26 cellular contexts compared by ENCODE assay signal in genomic region chr7:43716598-43716997, GRCh38. TPM values are rescaled to one million over a fixed set of nuclear protein-coding genes. Genes with fewer than 3 reads are reported as not detected.
A peak's percentile ranks its signal among the peaks of the same experiment; 100 is the strongest.
DNase-seq lines count a peak whose midpoint lies in the region; ATAC-seq, FAIRE-seq and TF ChIP-seq lines count a peak whose summit lies in the region.
"Had no signal": no experiment of that assay in that cellular context is flagged by ENCODE, and none has a peak within 500 bp of the region (broad histone marks: within the 10 kb centered on the region; RNA-seq: fewer than 3 reads in every experiment).

No MANE protein-coding gene starts in this region.

- peaks cover 32% of the 10 kb centered on the region for H3K36me3 Mint-ChIP-seq in activated CD4-positive, alpha-beta T cell treated with anti-CD3 and anti-CD28 coated beads, Interleukin-2, amount 10 ng/mL, durations not matched to agents 24 days and 14 days (ENCODE audit: low read depth)
- peaks cover 20% of the 10 kb centered on the region for H3K36me3 Mint-ChIP-seq in activated CD4-positive, alpha-beta T cell treated with anti-CD3 and anti-CD28 coated beads for 36 hours (ENCODE audit: low read depth)
- peaks cover 13% of the 10 kb centered on the region for H3K36me3 Mint-ChIP-seq in activated naive CD4-positive, alpha-beta T cell treated with anti-CD3 and anti-CD28 coated beads, Interleukin-2, amount 10 ng/mL, durations not matched to agents 7 days and 5 days

- no peak overlapping the region for H2BK5ac ChIP-seq in neuronal stem cell (ENCODE audit: low read length)

- BruUV-seq in K562 (replicated peaks; lab: Mats Ljungman, UMichigan): no TSS peak

- H3K23ac ChIP-seq in neuronal stem cell (ENCODE audit: low read depth, low read length, poor library complexity): no peak overlapping the region

- H2BK12ac ChIP-seq in neuronal stem cell (ENCODE audit: low read length): no peak overlapping the region

- H4K91ac ChIP-seq in neuronal stem cell (ENCODE audit: low read depth, low read length, poor library complexity): no peak overlapping the region

- peaks cover 3% of the 10 kb centered on the region for H3K79me1 ChIP-seq in neuronal stem cell (ENCODE audit: low read depth, low read length)

- no peak overlapping the region for H3K27ac ChIP-seq in K562 (ENCODE audit: extremely low read depth, low read depth, low read length)
- H3K27ac ChIP-seq in neuronal stem cell (replicated peaks; ENCODE audit: low read length): no peak overlapping the region
- H3K27ac ChIP-seq: 22Rv1, BLaER1, C4-2B, GM23248 had no signal

- H3K4me3 ChIP-seq in K562: no peak overlapping the region
- no peak overlapping the region for H3K4me3 ChIP-seq in neuronal stem cell (ENCODE audit: low read length in 2 of 2)
- H3K4me3 ChIP-seq: BLaER1, GM12878, GM23248 had no signal

- H3K18ac ChIP-seq in neuronal stem cell (ENCODE audit: low read length): no peak overlapping the region

- H2AFZ ChIP-seq in K562 (ENCODE audit: low read depth, low read length): no peak overlapping the region
- H2AFZ ChIP-seq in neuronal stem cell (ENCODE audit: low read length): no peak overlapping the region
- H2AFZ ChIP-seq: GM23248 had no signal

- H3K36me3 ChIP-seq in K562 (ENCODE audit: control insufficient read depth, insufficient read depth, low read length) (peaks cover 39% of the 10 kb centered on the region), neuronal stem cell (replicated peaks in 1 of 2; ENCODE audit: control insufficient read depth in 2 of 2, insufficient read depth in 2 of 2, low read length in 2 of 2) (peaks cover 0 to 27% of the 10 kb centered on the region in 2 donors)

- TF ChIP-seq RAD21 in K562 (CRISPR knock-in tag; conservative IDR thresholded peaks at IDR 0.05 in 1 of 2, IDR thresholded peaks at IDR 0.05 in 1 of 2): no peak

- POLR2A ChIA-PET in activated CD4-positive, alpha-beta T cell treated with anti-CD3 and anti-CD28 coated beads for 36 hours (lab: Charles Lee): no interaction called here
- POLR2A ChIA-PET in K562 (lab: Yijun Ruan, JAX): interaction anchor here (0.8 kb wide), 1 partner anchor 122 kb away, joined by 3 read pairs; no protein-coding TSS in a partner anchor

- in situ Hi-C loops in K562 (cut with MboI): no loop called here

- no peak overlapping the region for H2BK120ac ChIP-seq in neuronal stem cell (ENCODE audit: low read depth, low read length)

- H3K9ac ChIP-seq in K562 (ENCODE audit: insufficient read depth in 1 of 2, low read depth in 2 of 2, low read length in 2 of 2) (no peak overlapping the region), neuronal stem cell (ENCODE audit: low read depth, low read length, poor library complexity) (no peak overlapping the region)
- H3K9ac ChIP-seq: BLaER1, GM23248 had no signal

- FAIRE-seq in K562 (lab: Jason Lieb, UNC): no peak
- FAIRE-seq: A204.1, D721Med, GM12878, GM19239, H1 had no signal

- no peak overlapping the region for H4K8ac ChIP-seq in neuronal stem cell (ENCODE audit: low read depth, low read length)

- no peaks in the 10 kb centered on the region for H3K9me3 Mint-ChIP-seq in activated CD4-positive, alpha-beta T cell treated with anti-CD3 and anti-CD28 coated beads, Interleukin-2, amount 10 ng/mL, durations not matched to agents 24 days and 14 days
- no peaks in the 10 kb centered on the region for H3K9me3 Mint-ChIP-seq in activated CD4-positive, alpha-beta T cell treated with anti-CD3 and anti-CD28 coated beads for 36 hours (ENCODE audit: low read depth)
- H3K9me3 Mint-ChIP-seq in activated naive CD4-positive, alpha-beta T cell treated with anti-CD3 and anti-CD28 coated beads, Interleukin-2, amount 10 ng/mL, durations not matched to agents 7 days and 5 days: no peaks in the 10 kb centered on the region
- H3K9me3 Mint-ChIP-seq: CD8-positive, alpha-beta T cell had no signal

- ATAC-seq in activated CD4-positive, alpha-beta T cell treated with anti-CD3 and anti-CD28 coated beads for 36 hours: no peak
- ATAC-seq in K562: no peak
- ATAC-seq: CD8-positive, alpha-beta T cell; GM12878 had no signal

- peak overlapping the region; percentile 97 for H3K14ac ChIP-seq in neuronal stem cell (ENCODE audit: low read length)

- no peaks in the 10 kb centered on the region for H3K9me1 ChIP-seq in K562 (ENCODE audit: control insufficient read depth, insufficient read depth, low read length)

- H3K27me3 ChIP-seq in K562 (ENCODE audit: control insufficient read depth in 2 of 2, insufficient read depth in 2 of 2, low read length in 2 of 2) (no peaks in the 10 kb centered on the region), neuronal stem cell (ENCODE audit: control insufficient read depth in 3 of 3, insufficient read depth in 3 of 3, low read depth in 1 of 3, low read length in 3 of 3) (no peaks in the 10 kb centered on the region)
- H3K27me3 ChIP-seq: BLaER1 had no signal

- H3K4me2 ChIP-seq in K562 (ENCODE audit: insufficient read depth, low read length) (no peak overlapping the region), neuronal stem cell (ENCODE audit: insufficient read depth, low read length, poor library complexity, severe bottlenecking) (no peak overlapping the region)
- H3K4me2 ChIP-seq: BLaER1 had no signal

- H2AK5ac ChIP-seq in neuronal stem cell (ENCODE audit: low read depth, low read length): no peak overlapping the region

- CTCF ChIA-PET in activated CD4-positive, alpha-beta T cell treated with anti-CD3 and anti-CD28 coated beads for 36 hours (lab: Charles Lee): interaction anchor here (0.6 to 1.4 kb wide), 4 partner anchors 16 to 198 kb away, joined by 3 to 7 read pairs (median 5); partner anchors contain the start of gene STK17A
- CTCF ChIA-PET in K562 (lab: Yijun Ruan, JAX; ENCODE audit: low intra/inter-chr PET ratio): no interaction called here
- CTCF ChIA-PET in activated naive CD4-positive, alpha-beta T cell treated with anti-CD3 and anti-CD28 coated beads, Interleukin-2, amount 10 ng/mL, durations not matched to agents 7 days and 5 days (lab: Charles Lee): interaction anchor here (0.7 to 1.8 kb wide), 2 partner anchors 134 to 268 kb away, joined by 3 to 9 read pairs; partner anchors contain the start of gene STK17A

- no peak for TF ChIP-seq EP300 in K562 (IDR thresholded peaks at IDR 0.05; ENCODE audit: low read length)

- no peak for TF ChIP-seq CTCF in K562 (IDR thresholded peaks at IDR 0.05 in 2 of 3, conservative IDR thresholded peaks at IDR 0.05 in 1 of 3; ENCODE audit: insufficient read depth in 2 of 3, low read depth in 1 of 3, low read length in 3 of 3)

- H3K27ac Mint-ChIP-seq in activated CD4-positive, alpha-beta T cell treated with anti-CD3 and anti-CD28 coated beads, Interleukin-2, amount 10 ng/mL, durations not matched to agents 24 days and 14 days: peak overlapping the region; percentile 39
- H3K27ac Mint-ChIP-seq in activated CD4-positive, alpha-beta T cell treated with anti-CD3 and anti-CD28 coated beads for 36 hours: no peak overlapping the region
- no peak overlapping the region for H3K27ac Mint-ChIP-seq in activated naive CD4-positive, alpha-beta T cell treated with anti-CD3 and anti-CD28 coated beads, Interleukin-2, amount 10 ng/mL, durations not matched to agents 7 days and 5 days
- H3K27ac Mint-ChIP-seq: B cell had no signal

- TF ChIP-seq POLR2A in K562 (conservative IDR thresholded peaks at IDR 0.05): no peak

- H3K79me2 ChIP-seq in K562 (ENCODE audit: control insufficient read depth, insufficient read depth, low read length): peaks cover 95% of the 10 kb centered on the region

- H3K9me3 ChIP-seq in K562 (replicated peaks; ENCODE audit: control insufficient read depth, insufficient read depth, low read depth, low read length): peaks cover 3% of the 10 kb centered on the region; the same call in 1 of the 2 replicates
- H3K9me3 ChIP-seq in neuronal stem cell (replicated peaks in 1 of 2; ENCODE audit: control insufficient read depth in 2 of 2, insufficient read depth in 1 of 2, low read depth in 1 of 2, low read length in 2 of 2): peaks cover 0 to 13% of the 10 kb centered on the region in 2 donors

- H3K4me3 Mint-ChIP-seq in activated CD4-positive, alpha-beta T cell treated with anti-CD3 and anti-CD28 coated beads, Interleukin-2, amount 10 ng/mL, durations not matched to agents 24 days and 14 days: no peak overlapping the region
- no peak overlapping the region for H3K4me3 Mint-ChIP-seq in activated CD4-positive, alpha-beta T cell treated with anti-CD3 and anti-CD28 coated beads for 36 hours
- H3K4me3 Mint-ChIP-seq in activated naive CD4-positive, alpha-beta T cell treated with anti-CD3 and anti-CD28 coated beads, Interleukin-2, amount 10 ng/mL, durations not matched to agents 7 days and 5 days: no peak overlapping the region
- H3K4me3 Mint-ChIP-seq: B cell; CD4-positive, CD25-positive, alpha-beta regulatory T cell; CD8-positive, alpha-beta T cell had no signal

- H3K4ac ChIP-seq in neuronal stem cell (ENCODE audit: low read length): no peak overlapping the region

- DNase-seq in activated CD4-positive, alpha-beta T cell treated with anti-CD3 and anti-CD28 coated beads, Interleukin-2, amount 10 ng/mL, durations not matched to agents 24 days and 14 days: no peak
- DNase-seq in activated CD4-positive, alpha-beta T cell treated with anti-CD3 and anti-CD28 coated beads for 36 hours: no peak
- DNase-seq in stimulated activated CD4-positive, alpha-beta T cell treated with anti-CD3 and anti-CD28 coated beads, Interleukin-15, amount 100 ng/mL, for 24 hours: peak; percentile 10
- DNase-seq in stimulated activated CD4-positive, alpha-beta T cell treated with anti-CD3 and anti-CD28 coated beads, Interleukin-2, amount 100 ng/mL, for 48 hours: no peak
- DNase-seq in K562 (ENCODE audit: extremely low read depth in 1 of 4, low spot score in 3 of 4) (no peak), neuronal stem cell (ENCODE audit: low spot score) (no peak), NCI-H1436 treated with DMSO at 0.1 percent for 48 hours (lab: John Stamatoyannopoulos, UW) (no peak)
- no peak for DNase-seq in activated naive CD4-positive, alpha-beta T cell treated with anti-CD3 and anti-CD28 coated beads, Interleukin-2, amount 10 ng/mL, durations not matched to agents 7 days and 5 days
- DNase-seq: CD4-positive, CD25-positive, alpha-beta regulatory T cell; CD8-positive, alpha-beta T cell; DMS 273 treated with DMSO at 0.1 percent for 48 hours; DMS79; EL; GDM1; GM23248; H7; HCEC 1CT had no signal

- no peak overlapping the region for H2BK15ac ChIP-seq in neuronal stem cell (ENCODE audit: low read length)

- H3K27me3 Mint-ChIP-seq in activated CD4-positive, alpha-beta T cell treated with anti-CD3 and anti-CD28 coated beads, Interleukin-2, amount 10 ng/mL, durations not matched to agents 24 days and 14 days: no peaks in the 10 kb centered on the region
- no peaks in the 10 kb centered on the region for H3K27me3 Mint-ChIP-seq in activated CD4-positive, alpha-beta T cell treated with anti-CD3 and anti-CD28 coated beads for 36 hours
- no peaks in the 10 kb centered on the region for H3K27me3 Mint-ChIP-seq in activated naive CD4-positive, alpha-beta T cell treated with anti-CD3 and anti-CD28 coated beads, Interleukin-2, amount 10 ng/mL, durations not matched to agents 7 days and 5 days
- H3K27me3 Mint-ChIP-seq: B cell; CD4-positive, CD25-positive, alpha-beta regulatory T cell had no signal

- peaks cover 29% of the 10 kb centered on the region for H3K4me1 Mint-ChIP-seq in activated CD4-positive, alpha-beta T cell treated with anti-CD3 and anti-CD28 coated beads, Interleukin-2, amount 10 ng/mL, durations not matched to agents 24 days and 14 days
- H3K4me1 Mint-ChIP-seq in activated CD4-positive, alpha-beta T cell treated with anti-CD3 and anti-CD28 coated beads for 36 hours: peaks cover 39% of the 10 kb centered on the region
- peaks cover 11% of the 10 kb centered on the region for H3K4me1 Mint-ChIP-seq in activated naive CD4-positive, alpha-beta T cell treated with anti-CD3 and anti-CD28 coated beads, Interleukin-2, amount 10 ng/mL, durations not matched to agents 7 days and 5 days

- 84% methylated on average over 2 of the region's 2 CpGs for WGBS in K562 (ENCODE audit: insufficient coverage, low coverage, missing lambda C conversion rate)
- no CpG with 5 or more reads among the region's 2 CpGs for WGBS in neuronal stem cell (ENCODE audit: extremely low coverage in 2 of 2, insufficient read length in 2 of 2, insufficient replicate concordance in 1 of 2), 2 donors

- intact Hi-C loops in activated CD4-positive, alpha-beta T cell treated with anti-CD3 and anti-CD28 coated beads, Interleukin-2, amount 10 ng/mL, durations not matched to agents 24 days and 14 days (cut with micrococcal nuclease): no loop called here
- intact Hi-C loops in activated CD4-positive, alpha-beta T cell treated with anti-CD3 and anti-CD28 coated beads for 36 hours (cut with DNase I, micrococcal nuclease): no loop called here
- intact Hi-C loops in K562 (cut with micrococcal nuclease): no loop called here

- H3K4me1 ChIP-seq in K562 (replicated peaks in 1 of 2; ENCODE audit: control insufficient read depth in 2 of 2, insufficient read depth in 2 of 2, low read length in 2 of 2) (no peaks in the 10 kb centered on the region), neuronal stem cell (ENCODE audit: control insufficient read depth in 2 of 2, insufficient read depth in 1 of 2, low read depth in 1 of 2, low read length in 2 of 2) (no peaks in the 10 kb centered on the region)
- H3K4me1 ChIP-seq: BLaER1 had no signal

- H4K20me1 ChIP-seq in K562 (replicated peaks; ENCODE audit: control insufficient read depth, insufficient read depth, low read length): no peaks in the 10 kb centered on the region

RNA-seq across cellular contexts. Expression of gene COA1, which starts 12.7 kb away (rescaled TPM):
- 79.0 and 79.3 TPM in 2 replicates for total RNA-seq in activated CD4-positive, alpha-beta T cell treated with anti-CD3 and anti-CD28 coated beads, Interleukin-2, amount 10 ng/mL, durations not matched to agents 24 days and 14 days
- 10 to 100 TPM; 76.9 to 77.1 TPM for total RNA-seq in activated CD4-positive, alpha-beta T cell treated with anti-CD3 and anti-CD28 coated beads for 36 hours
- total RNA-seq in K562 (2011; cell fraction: chromatin; rRNA removed; ENCODE audit: low replicate concordance): 181 and 261 TPM in 2 replicates
- 81.2 and 117 TPM in 2 replicates for total RNA-seq in K562 (2011; cell fraction: nucleolus; rRNA removed)
- total RNA-seq in K562 (2011; cell fraction: nucleoplasm; rRNA removed): 236 and 385 TPM in 2 replicates
- total RNA-seq in K562 (2014; rRNA removed): 105 and 109 TPM in 2 replicates
- 197 TPM in 2 replicates for total RNA-seq in K562 (2014; rRNA removed; fragmentation: Illumina TruSeq; extraction: Trizol)
- total RNA-seq in K562 (2015; rRNA removed; fragmentation: Illumina TruSeq; extraction: Trizol): 130 and 143 TPM in 2 replicates
- 137 and 149 TPM in 2 replicates for total RNA-seq in K562 (2021)
- polyA plus RNA-seq in K562 (2011; rRNA removed): 98.9 and 105 TPM in 2 replicates
- 79.1 and 145 TPM in 2 replicates for polyA plus RNA-seq in K562 (2011; cell fraction: cytosol; rRNA removed)
- 90.7 and 107 TPM in 2 replicates for polyA plus RNA-seq in K562 (2011; cell fraction: nucleus; rRNA removed)
- 163 and 167 TPM in 2 replicates for polyA plus RNA-seq in K562 (2012)
- polyA plus RNA-seq in K562 (2014; fragmentation: Illumina TruSeq; extraction: Trizol): 190 and 215 TPM in 2 replicates
- polyA plus RNA-seq in K562 (2014; fragmentation: Nextera tagmentation; extraction: Ambion mirVana): 100 to 1,000 TPM; 432 to 463 TPM
- 181 and 203 TPM in 2 replicates for polyA plus RNA-seq in K562 (2014; rRNA removed)
- 110 and 121 TPM in 2 replicates for polyA minus RNA-seq in K562 (2011; rRNA and poly(A)+ RNA removed)
- polyA minus RNA-seq in K562 (2011; cell fraction: cytosol; rRNA and poly(A)+ RNA removed): 39.2 and 42.5 TPM in 2 replicates
- polyA minus RNA-seq in K562 (2011; cell fraction: nucleus; rRNA and poly(A)+ RNA removed): 60.6 and 89.1 TPM in 2 replicates
- polyA plus RNA-seq in neuronal stem cell (2013, experiment 1 of 2): 218 TPM
- 216 TPM for polyA plus RNA-seq in neuronal stem cell (2013, experiment 2 of 2)

RNA-seq across cellular contexts. Expression of gene BLVRA, which starts 41.9 kb away (rescaled TPM):
- total RNA-seq in activated CD4-positive, alpha-beta T cell treated with anti-CD3 and anti-CD28 coated beads, Interleukin-2, amount 10 ng/mL, durations not matched to agents 24 days and 14 days: 39.9 and 43.4 TPM in 2 replicates
- 10 to 100 TPM; 16.0 to 31.2 TPM for total RNA-seq in activated CD4-positive, alpha-beta T cell treated with anti-CD3 and anti-CD28 coated beads for 36 hours
- total RNA-seq in K562 (2011; cell fraction: chromatin; rRNA removed; ENCODE audit: low replicate concordance): 13.8 and 14.5 TPM in 2 replicates
- total RNA-seq in K562 (2011; cell fraction: nucleolus; rRNA removed): 9.5 and 15.5 TPM in 2 replicates
- 13.6 and 14.7 TPM in 2 replicates for total RNA-seq in K562 (2011; cell fraction: nucleoplasm; rRNA removed)
- total RNA-seq in K562 (2014; rRNA removed): 48.2 and 59.6 TPM in 2 replicates
- total RNA-seq in K562 (2014; rRNA removed; fragmentation: Illumina TruSeq; extraction: Trizol): 54.4 and 54.8 TPM in 2 replicates
- total RNA-seq in K562 (2015; rRNA removed; fragmentation: Illumina TruSeq; extraction: Trizol): 48.3 and 48.5 TPM in 2 replicates
- 50.9 and 56.6 TPM in 2 replicates for total RNA-seq in K562 (2021)
- 52.5 and 61.5 TPM in 2 replicates for polyA plus RNA-seq in K562 (2011; rRNA removed)
- polyA plus RNA-seq in K562 (2011; cell fraction: cytosol; rRNA removed): 29.0 and 42.5 TPM in 2 replicates
- polyA plus RNA-seq in K562 (2011; cell fraction: nucleus; rRNA removed): 11.2 and 19.2 TPM in 2 replicates
- polyA plus RNA-seq in K562 (2012): 79.1 and 113 TPM in 2 replicates
- polyA plus RNA-seq in K562 (2014; fragmentation: Illumina TruSeq; extraction: Trizol): 64.2 and 69.0 TPM in 2 replicates
- 100 to 1,000 TPM; 125 to 147 TPM for polyA plus RNA-seq in K562 (2014; fragmentation: Nextera tagmentation; extraction: Ambion mirVana)
- 77.7 and 79.7 TPM in 2 replicates for polyA plus RNA-seq in K562 (2014; rRNA removed)
- 36.3 and 37.4 TPM in 2 replicates for polyA minus RNA-seq in K562 (2011; rRNA and poly(A)+ RNA removed)
- 20.9 and 23.4 TPM in 2 replicates for polyA minus RNA-seq in K562 (2011; cell fraction: cytosol; rRNA and poly(A)+ RNA removed)
- polyA minus RNA-seq in K562 (2011; cell fraction: nucleus; rRNA and poly(A)+ RNA removed): 6.1 and 10.4 TPM in 2 replicates
- 33.7 TPM for polyA plus RNA-seq in neuronal stem cell (2013, experiment 1 of 2)
- 34.5 TPM for polyA plus RNA-seq in neuronal stem cell (2013, experiment 2 of 2)
